In the genomic region with DNA sequence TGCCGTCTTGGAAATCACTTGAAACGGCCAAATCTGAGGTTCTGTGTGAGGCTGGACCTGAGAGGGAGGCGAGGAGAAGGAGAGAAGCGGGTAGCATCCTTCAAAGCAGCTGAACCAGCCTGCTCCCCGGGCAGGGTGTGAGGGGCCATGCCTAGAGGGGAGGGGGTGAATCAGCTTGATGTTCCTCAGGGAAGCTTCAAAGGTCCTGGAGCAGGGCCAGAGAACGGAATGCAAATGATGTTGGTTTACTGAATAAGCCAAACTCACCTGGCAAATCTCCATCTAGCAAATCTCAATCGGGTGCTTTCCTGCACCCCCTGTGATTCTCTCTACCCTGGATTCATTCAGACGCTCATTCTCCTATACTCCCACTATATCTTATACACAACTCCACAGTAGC, we compare ENCODE assay signal across 23 cellular contexts.
DNase-seq lines count a peak whose midpoint lies in the region; ATAC-seq, FAIRE-seq and TF ChIP-seq lines count a peak whose summit lies in the region.
"Had no signal": no experiment of that assay in that cellular context is flagged by ENCODE, and none has a peak within 500 bp of the region (broad histone marks: within the 10 kb centered on the region; RNA-seq: fewer than 3 reads in every experiment).

No MANE protein-coding gene starts in this region.

- no peak overlapping the region for H3K27ac Mint-ChIP-seq in H9
- H3K27ac Mint-ChIP-seq: CD8-positive, alpha-beta memory T cell had no signal

- no peak for TF ChIP-seq CTCF in mammary epithelial cell (conservative IDR thresholded peaks at IDR 0.05 in 1 of 2, IDR thresholded peaks at IDR 0.05 in 1 of 2; ENCODE audit: extremely low read depth in 1 of 2, insufficient read depth in 1 of 2, low read depth in 1 of 2, low read length in 2 of 2)
- no peak for TF ChIP-seq CTCF in H9 (conservative IDR thresholded peaks at IDR 0.05)

- no peak for FAIRE-seq in GM19239 (lab: Jason Lieb, UNC)

- H3K4ac ChIP-seq in H9 (ENCODE audit: low read depth, low read length), result no peak overlapping the region

- H2AFZ ChIP-seq in mammary epithelial cell (ENCODE audit: low read depth, low read length) (peak overlapping the region; percentile 15), H9 (ENCODE audit: low read length) (no peak overlapping the region)

- H4K91ac ChIP-seq in H9 (ENCODE audit: insufficient read length, low read depth, low read length), result no peak overlapping the region

- no peaks in the 10 kb centered on the region for H3K9me3 ChIP-seq in mammary epithelial cell (replicated peaks; ENCODE audit: insufficient read depth, low read length)
- no peaks in the 10 kb centered on the region for H3K9me3 ChIP-seq in mesodermal cell (ENCODE audit: control insufficient read depth, low read length)
- no peaks in the 10 kb centered on the region for H3K9me3 ChIP-seq in subcutaneous abdominal adipose tissue (ENCODE audit: control insufficient read depth in 5 of 5, low read length in 5 of 5)
- H3K9me3 ChIP-seq in H9 (ENCODE audit: control insufficient read depth, low read depth, low read length), result no peaks in the 10 kb centered on the region
- H3K9me3 ChIP-seq: heart left ventricle, left lung, mucosa of descending colon, thyroid gland had no signal

- H2BK12ac ChIP-seq in H9 (ENCODE audit: insufficient read length, low read depth, low read length), result no peak overlapping the region

- peak overlapping the region; percentile 95 for H3K27ac ChIP-seq in mammary epithelial cell (ENCODE audit: insufficient read depth, low read depth, low read length)
- peak overlapping the region; percentile 41 for H3K27ac ChIP-seq in mesodermal cell (ENCODE audit: low read depth, low read length, severe bottlenecking)
- H3K27ac ChIP-seq in subcutaneous abdominal adipose tissue (ENCODE audit: low read depth, low read length), result peak overlapping the region; percentile 47
- no peak overlapping the region for H3K27ac ChIP-seq in H9 (ENCODE audit: insufficient read length, low read depth, low read length)
- H3K27ac ChIP-seq: brain microvascular endothelial cell, coronary artery, thyroid gland had no signal

- in situ Hi-C loops in mammary epithelial cell (cut with MboI; ENCODE audit: low sequenced_read_pairs in 2 of 2), result loop anchor here in 1 of 2 donors (10.0 to 25.0 kb wide), 2 partner anchors 123 to 509 kb away; a partner anchor contains a TSS

- no peak for ATAC-seq in GM18858 (IDR thresholded peaks at IDR 0.05; ENCODE audit: unreplicated experiment)
- ATAC-seq: mucosa of descending colon, SK-N-SH treated with all-trans-retinoic acid at 6 μM for 48 hours had no signal

- H3K4me3 Mint-ChIP-seq in H9, result no peak overlapping the region
- H3K4me3 Mint-ChIP-seq: CD8-positive, alpha-beta memory T cell had no signal

- H3K9ac ChIP-seq in mammary epithelial cell (ENCODE audit: insufficient read depth, low read length), result peak overlapping the region; percentile 75
- H3K9ac ChIP-seq in subcutaneous abdominal adipose tissue (ENCODE audit: low read length in 5 of 5), result no peak overlapping the region
- no peak overlapping the region for H3K9ac ChIP-seq in H9 (ENCODE audit: extremely low read depth, insufficient read length, low read length)

- peaks cover 17% of the 10 kb centered on the region in 2 experiments for H3K4me1 Mint-ChIP-seq in H9
- H3K4me1 Mint-ChIP-seq: CD8-positive, alpha-beta memory T cell had no signal

- intact Hi-C loops in mammary epithelial cell (cut with micrococcal nuclease), result loop anchor here (2.0 to 10.0 kb wide), 8 partner anchors 76 to 807 kb away; a partner anchor contains a TSS

- no peak overlapping the region for H2BK120ac ChIP-seq in H9 (ENCODE audit: low read depth, low read length, poor library complexity, severe bottlenecking)

- H4K5ac ChIP-seq in H9 (ENCODE audit: insufficient read length, low read depth, low read length), result no peak overlapping the region

- no peak overlapping the region for H2BK5ac ChIP-seq in H9 (ENCODE audit: insufficient read length, low read length)

- peak overlapping the region; percentile 65 for H3K4me2 ChIP-seq in mammary epithelial cell (ENCODE audit: insufficient read depth, low read depth, low read length)
- no peak overlapping the region for H3K4me2 ChIP-seq in H9 (ENCODE audit: insufficient read depth, insufficient read length, low read length)

- no peaks in the 10 kb centered on the region for H3K79me1 ChIP-seq in H9 (ENCODE audit: insufficient read depth, low read depth, low read length, poor library complexity, severe bottlenecking)

- H3K36me3 Mint-ChIP-seq in H9 (ENCODE audit: insufficient read depth in 1 of 3, low read depth in 3 of 3), result peaks cover 0 to 6% (median 0%) of the 10 kb centered on the region in 3 experiments; a peak in 1 of 7 replicates
- H3K36me3 Mint-ChIP-seq: CD8-positive, alpha-beta memory T cell had no signal

- H3K79me2 ChIP-seq in mammary epithelial cell (ENCODE audit: insufficient read depth, low read length) (no peaks in the 10 kb centered on the region), H9 (ENCODE audit: insufficient read depth, low read length) (no peaks in the 10 kb centered on the region)

- H4K20me1 ChIP-seq in mammary epithelial cell (ENCODE audit: insufficient read depth, low read length), result no peaks in the 10 kb centered on the region
- H4K20me1 ChIP-seq in H9 (ENCODE audit: control insufficient read depth, insufficient read depth, insufficient read length), result no peaks in the 10 kb centered on the region

- no peak overlapping the region for H2BK15ac ChIP-seq in H9 (ENCODE audit: low read depth, low read length)

- WGBS in mammary epithelial cell (ENCODE audit: low coverage, missing lambda C conversion rate), result 51% methylated on average over 7 of the region's 8 CpGs
- WGBS in mesodermal cell (ENCODE audit: insufficient coverage in 2 of 2), 2 experiments, result 80 to 84% methylated on average over 5 to 7 of the region's 8 CpGs
- no CpG with 5 or more reads among the region's 8 CpGs for WGBS in H9 (ENCODE audit: extremely low coverage, insufficient read length, low lambda C conversion rate)

- H3K4me3 ChIP-seq in mammary epithelial cell (replicated peaks in 1 of 3; ENCODE audit: insufficient read depth in 1 of 3, low read depth in 2 of 3, low read length in 3 of 3) (no peak overlapping the region), mesodermal cell (ENCODE audit: extremely low read depth, insufficient read depth, low read length, poor library complexity, severe bottlenecking) (no peak overlapping the region), subcutaneous abdominal adipose tissue (ENCODE audit: low read depth in 1 of 5, low read length in 5 of 5) (no peak overlapping the region)
- H3K4me3 ChIP-seq: coronary artery, heart left ventricle, left lung, mucosa of descending colon, thyroid gland had no signal

- dilution Hi-C loops in mammary epithelial cell (cut with HindIII; ENCODE audit: low sequenced_read_pairs), result no loop called here

- no peak overlapping the region for H3K23ac ChIP-seq in H9 (ENCODE audit: insufficient read length, low read depth, low read length)

- no peak overlapping the region for H3T11ph ChIP-seq in H9 (ENCODE audit: low read length)

- H4K8ac ChIP-seq in H9 (replicated peaks; ENCODE audit: insufficient read length, low read depth, low read length), result no peak overlapping the region

- H3K4me1 ChIP-seq in mammary epithelial cell (ENCODE audit: insufficient read depth, low read length), result peaks cover 38% of the 10 kb centered on the region
- H3K4me1 ChIP-seq in mesodermal cell (ENCODE audit: control insufficient read depth, insufficient read depth, low read length, poor library complexity, severe bottlenecking), result peaks cover 10% of the 10 kb centered on the region
- H3K4me1 ChIP-seq in subcutaneous abdominal adipose tissue (ENCODE audit: control insufficient read depth in 5 of 5, insufficient read depth in 5 of 5, low read length in 5 of 5), result peaks cover 16 to 56% (median 45%) of the 10 kb centered on the region in 5 donors
- peaks cover 3% of the 10 kb centered on the region; the same call in 1 of the 2 replicates for H3K4me1 ChIP-seq in H9 (ENCODE audit: insufficient read depth, low read length)
- H3K4me1 ChIP-seq: thyroid gland had no signal

- no peak overlapping the region for H3K18ac ChIP-seq in H9 (ENCODE audit: insufficient read length, low read depth, low read length)

- no peaks in the 10 kb centered on the region for H3K36me3 ChIP-seq in mammary epithelial cell (ENCODE audit: insufficient read depth, low read length)
- no peaks in the 10 kb centered on the region for H3K36me3 ChIP-seq in mesodermal cell (ENCODE audit: control insufficient read depth, insufficient read depth, low read length)
- no peaks in the 10 kb centered on the region for H3K36me3 ChIP-seq in subcutaneous abdominal adipose tissue (ENCODE audit: control insufficient read depth in 5 of 5, insufficient read depth in 5 of 5, low read length in 5 of 5)
- H3K36me3 ChIP-seq: brain microvascular endothelial cell, heart left ventricle, left lung, thyroid gland had no signal

- CTCF ChIA-PET in mammary epithelial cell (lab: Charles Lee; ENCODE audit: low non-redundant PET), result interaction anchor here (0.6 kb wide), 1 partner anchor 676 kb away, joined by 3 read pairs; no protein-coding TSS in a partner anchor

- H3K27me3 Mint-ChIP-seq in H9 (ENCODE audit: low read depth), result no peaks in the 10 kb centered on the region; the same call in none of the 2 replicates

- H2BK20ac ChIP-seq in H9 (ENCODE audit: low read depth, low read length, poor library complexity, severe bottlenecking), result no peak overlapping the region

- H3K14ac ChIP-seq in H9 (ENCODE audit: insufficient read depth, low read length), result no peak overlapping the region

- H3K23me2 ChIP-seq in H9 (ENCODE audit: insufficient read length, low read depth, low read length, poor library complexity, severe bottlenecking), result no peaks in the 10 kb centered on the region

- peak; percentile 68 for DNase-seq in NCI-H446 treated with DMSO at 0.1 percent for 48 hours (lab: John Stamatoyannopoulos, UW)
- peak; percentile 83 for DNase-seq in mammary epithelial cell
- DNase-seq in NCI-H146 treated with DMSO at 0.1 percent for 48 hours (lab: John Stamatoyannopoulos, UW; ENCODE audit: unreplicated experiment), result no peak
- DNase-seq in H9, result no peak
- DNase-seq in GM19239 (ENCODE audit: insufficient read length, low spot score), result no peak
- DNase-seq: activated CD4-positive, alpha-beta T cell treated with anti-CD3 and anti-CD28 coated beads, Interleukin-2, amount 50 U/mL, for 48 hours; activated gamma-delta T cell; brain microvascular endothelial cell; CD8-positive, alpha-beta memory T cell; DMS79; KBM-7; mucosa of descending colon; NCI-H187 treated with DMSO at 0.1 percent for 48 hours; stimulated activated CD4-positive, alpha-beta T cell treated with anti-CD3 and anti-CD28 coated beads, Interleukin-4, amount 100 ng/mL, for 1 hour; stimulated activated naive CD4-positive, alpha-beta T cell; thyroid gland had no signal

- no peak overlapping the region for H2AK5ac ChIP-seq in H9 (ENCODE audit: insufficient read length, low read length)

- no TSS peak for BruUV-seq in mammary epithelial cell (replicated peaks; lab: Mats Ljungman, UMichigan)

- H3K27me3 ChIP-seq in mammary epithelial cell (ENCODE audit: insufficient read depth, low read length) (no peaks in the 10 kb centered on the region), subcutaneous abdominal adipose tissue (ENCODE audit: control insufficient read depth in 5 of 5, insufficient read depth in 4 of 5, low read length in 5 of 5) (no peaks in the 10 kb centered on the region), H9 (ENCODE audit: insufficient read depth, low read length) (no peaks in the 10 kb centered on the region)
- H3K27me3 ChIP-seq: brain microvascular endothelial cell, thyroid gland had no signal

- H3K9me3 Mint-ChIP-seq in H9, result peaks cover 2% of the 10 kb centered on the region in 2 experiments; a peak in 2 of 5 replicates

- no peak overlapping the region for H3K56ac ChIP-seq in H9 (ENCODE audit: insufficient read length, low read depth, low read length)

Comparison
In these comparisons a context has a peak if more than half of its experiments do, and no peak if none do; other contexts are left out.
1. DNase-seq: peak in NCI-H446 treated with DMSO at 0.1 percent for 48 hours (single experiment) and mammary epithelial cell (single experiment); none in NCI-H146 treated with DMSO at 0.1 percent for 48 hours (single experiment), H9 (single experiment) and GM19239 (single experiment).